ENCODE assay signal across 8 cellular contexts in the genomic region with DNA sequence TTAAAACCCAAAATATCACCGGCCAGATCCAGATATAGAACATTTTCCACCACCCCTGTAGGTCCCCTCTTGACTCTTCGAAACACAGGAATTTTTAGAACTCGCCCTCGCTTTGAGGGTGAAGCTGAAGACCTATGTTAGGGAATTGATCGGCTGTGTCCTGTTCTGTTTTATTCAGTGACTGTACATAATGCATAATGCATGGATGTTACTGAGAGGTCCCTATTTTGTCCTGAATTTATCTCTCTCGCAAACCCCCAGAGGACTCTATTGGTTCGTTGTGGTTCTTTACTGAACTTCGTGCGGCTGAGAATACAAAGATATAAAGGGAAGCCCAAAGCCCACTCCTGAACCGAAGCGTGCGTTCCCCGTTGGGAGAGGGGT. TPM values are rescaled to one million over a fixed set of nuclear protein-coding genes. Genes with fewer than 3 reads are reported as not detected.
DNase-seq lines count a peak whose midpoint lies in the region; ATAC-seq and TF ChIP-seq lines count a peak whose summit lies in the region.

No MANE protein-coding gene starts in this region.

- peaks cover 6% of the 10 kb centered on the region for H3K4me1 ChIP-seq in foreskin keratinocyte

- H3K27ac Mint-ChIP-seq in stimulated activated memory B cell treated with anti-CD40 and anti-IgM and Interleukin-4, amounts not matched to agents 10 μg/mL and 1 μg/mL and 100 μg/mL, for 72 hours: no peak overlapping the region

- H3K36me3 Mint-ChIP-seq in stimulated activated memory B cell treated with anti-CD40 and anti-IgM and Interleukin-4, amounts not matched to agents 10 μg/mL and 1 μg/mL and 100 μg/mL, for 72 hours: peaks cover 8% of the 10 kb centered on the region

- no peaks in the 10 kb centered on the region for H3K27me3 Mint-ChIP-seq in stimulated activated memory B cell treated with anti-CD40 and anti-IgM and Interleukin-4, amounts not matched to agents 10 μg/mL and 1 μg/mL and 100 μg/mL, for 72 hours

- H3K4me3 ChIP-seq in MG63: peak overlapping the region; percentile 92

- DNase-seq in MG63 (no peak), foreskin keratinocyte (no peak), NCI-H2171 (lab: John Stamatoyannopoulos, UW) (no peak), NCI-H128 (lab: John Stamatoyannopoulos, UW; ENCODE audit: unreplicated experiment) (no peak), islet precursor cell (no peak)

- H3K36me3 ChIP-seq in MG63: peaks cover 25% of the 10 kb centered on the region

- no peaks in the 10 kb centered on the region for H3K9me3 ChIP-seq in MG63

- H3K4me1 Mint-ChIP-seq in stimulated activated memory B cell treated with anti-CD40 and anti-IgM and Interleukin-4, amounts not matched to agents 10 μg/mL and 1 μg/mL and 100 μg/mL, for 72 hours: peaks cover 22% of the 10 kb centered on the region

- H3K27ac ChIP-seq in foreskin keratinocyte: peak overlapping the region; percentile 20

- H3K27me3 ChIP-seq in MG63 (no peaks in the 10 kb centered on the region), foreskin keratinocyte (no peaks in the 10 kb centered on the region)

- no peak for TF ChIP-seq CTCF in foreskin keratinocyte (conservative IDR thresholded peaks at IDR 0.05)

- ATAC-seq in GM18502 (IDR thresholded peaks at IDR 0.05; ENCODE audit: poor library complexity, unreplicated experiment) (peak; percentile 14), GM21723 (IDR thresholded peaks at IDR 0.05; ENCODE audit: unreplicated experiment) (peak; percentile 12), foreskin keratinocyte (peak; percentile 23)
- ATAC-seq in stimulated activated memory B cell treated with anti-CD40 and anti-IgM and Interleukin-4, amounts not matched to agents 10 μg/mL and 1 μg/mL and 100 μg/mL, for 72 hours: peak; percentile 22

- H3K9me3 Mint-ChIP-seq in stimulated activated memory B cell treated with anti-CD40 and anti-IgM and Interleukin-4, amounts not matched to agents 10 μg/mL and 1 μg/mL and 100 μg/mL, for 72 hours: no peaks in the 10 kb centered on the region

- H3K4me3 Mint-ChIP-seq in stimulated activated memory B cell treated with anti-CD40 and anti-IgM and Interleukin-4, amounts not matched to agents 10 μg/mL and 1 μg/mL and 100 μg/mL, for 72 hours: no peak overlapping the region

RNA-seq across cellular contexts. Expression of a gene that starts 0.4 kb away (rescaled TPM):
- total RNA-seq in MG63 (2014; rRNA removed; shearing (Covaris generic); ENCODE audit: low replicate concordance): 3.6 and 4.7 TPM in 2 replicates
- 49.5 and 57.5 TPM in 2 replicates for total RNA-seq in foreskin keratinocyte
- 73.4 and 85.0 TPM in 2 replicates for polyA plus RNA-seq in foreskin keratinocyte

RNA-seq across cellular contexts. Expression of a gene that starts 0.6 kb away (rescaled TPM):
- 92.3 and 129 TPM in 2 replicates for total RNA-seq in MG63 (2014; rRNA removed; shearing (Covaris generic); ENCODE audit: low replicate concordance)
- 64.3 and 66.7 TPM in 2 replicates for total RNA-seq in foreskin keratinocyte
- polyA plus RNA-seq in foreskin keratinocyte: 47.4 and 53.1 TPM in 2 replicates

RNA-seq across cellular contexts. Expression of a gene that starts 35.8 kb away (rescaled TPM):
- not detected in 2 replicates for total RNA-seq in MG63 (2014; rRNA removed; shearing (Covaris generic); ENCODE audit: low replicate concordance)
- total RNA-seq in foreskin keratinocyte: 0.54 and 0.71 TPM in 2 replicates
- 0.51 and 0.64 TPM in 2 replicates for polyA plus RNA-seq in foreskin keratinocyte
